17 cellular contexts compared by ENCODE assay signal in genomic region chr20:421685-422250, GRCh38. TPM values are rescaled to one million over a fixed set of nuclear protein-coding genes. Genes with fewer than 3 reads are reported as not detected.
DNase-seq lines count a peak whose midpoint lies in the region; ATAC-seq and TF ChIP-seq lines count a peak whose summit lies in the region.
"Had no signal": no experiment of that assay in that cellular context is flagged by ENCODE, and none has a peak within 500 bp of the region (broad histone marks: within the 10 kb centered on the region; RNA-seq: fewer than 3 reads in every experiment).

No MANE protein-coding gene starts in this region.

- no peak overlapping the region for H3K4me3 Mint-ChIP-seq in activated CD8-positive, alpha-beta T cell treated with anti-CD3 and anti-CD28 coated beads, Interleukin-2, amount 10 ng/mL, durations not matched to agents 7 days and 5 days
- H3K4me3 Mint-ChIP-seq in activated CD8-positive, alpha-beta T cell treated with anti-CD3 and anti-CD28 coated beads for 36 hours = no peak overlapping the region
- no peak overlapping the region for H3K4me3 Mint-ChIP-seq in CD4-positive, alpha-beta T cell
- no peak overlapping the region for H3K4me3 Mint-ChIP-seq in activated naive CD8-positive, alpha-beta T cell treated with anti-CD3 and anti-CD28 coated beads for 36 hours
- H3K4me3 Mint-ChIP-seq in neural progenitor cell = no peak overlapping the region
- no peak overlapping the region for H3K4me3 Mint-ChIP-seq in activated T-helper 2 cell treated with anti-CD3 and anti-CD28 coated beads, Interferon-gamma antibody, Interleukin-2, Interleukin-4, amounts not matched to agents 10 μg/mL and 5 μg/mL and 100 μg/mL, durations not matched to agents 14 hours and 24 hours and 36 hours (ENCODE audit: low read depth)

- no peak for ATAC-seq in activated CD8-positive, alpha-beta T cell treated with anti-CD3 and anti-CD28 coated beads, Interleukin-2, amount 10 ng/mL, durations not matched to agents 7 days and 5 days
- ATAC-seq in activated CD8-positive, alpha-beta T cell treated with anti-CD3 and anti-CD28 coated beads for 36 hours = no peak
- no peak for ATAC-seq in CD4-positive, alpha-beta T cell (ENCODE audit: poor library complexity)
- no peak for ATAC-seq in GM21528 (IDR thresholded peaks at IDR 0.05; ENCODE audit: low FRiP score, unreplicated experiment)
- ATAC-seq: gastroesophageal sphincter, Right ventricle myocardium inferior had no signal

- peaks cover 27% of the 10 kb centered on the region for H3K4me1 Mint-ChIP-seq in activated CD8-positive, alpha-beta T cell treated with anti-CD3 and anti-CD28 coated beads, Interleukin-2, amount 10 ng/mL, durations not matched to agents 7 days and 5 days (ENCODE audit: low read depth)
- peaks cover 12% of the 10 kb centered on the region for H3K4me1 Mint-ChIP-seq in activated CD8-positive, alpha-beta T cell treated with anti-CD3 and anti-CD28 coated beads for 36 hours (ENCODE audit: low read depth)
- H3K4me1 Mint-ChIP-seq in CD4-positive, alpha-beta T cell (ENCODE audit: low read depth) = peaks cover 10% of the 10 kb centered on the region
- peaks cover 9% of the 10 kb centered on the region for H3K4me1 Mint-ChIP-seq in activated naive CD8-positive, alpha-beta T cell treated with anti-CD3 and anti-CD28 coated beads for 36 hours
- H3K4me1 Mint-ChIP-seq in neural progenitor cell = no peaks in the 10 kb centered on the region
- peaks cover 22% of the 10 kb centered on the region for H3K4me1 Mint-ChIP-seq in activated T-helper 2 cell treated with anti-CD3 and anti-CD28 coated beads, Interferon-gamma antibody, Interleukin-2, Interleukin-4, amounts not matched to agents 10 μg/mL and 5 μg/mL and 100 μg/mL, durations not matched to agents 14 hours and 24 hours and 36 hours (ENCODE audit: low read depth)

- POLR2A ChIA-PET in activated CD8-positive, alpha-beta T cell treated with anti-CD3 and anti-CD28 coated beads, Interleukin-2, amount 10 ng/mL, durations not matched to agents 7 days and 5 days (lab: Charles Lee) = interaction anchor here (1.1 kb wide), 1 partner anchor 12 kb away, joined by 3 read pairs; no protein-coding TSS in a partner anchor
- POLR2A ChIA-PET in activated CD8-positive, alpha-beta T cell treated with anti-CD3 and anti-CD28 coated beads for 36 hours (lab: Charles Lee) = interaction anchor here (1.1 to 1.3 kb wide), 2 partner anchors 8 to 14 kb away, joined by 3 to 4 read pairs; no protein-coding TSS in a partner anchor
- POLR2A ChIA-PET in CD4-positive, alpha-beta T cell (lab: Charles Lee) = interaction anchor here (1.1 kb wide), 1 partner anchor 17 kb away, joined by 3 read pairs; no protein-coding TSS in a partner anchor

- no peak overlapping the region for H3K4me2 ChIP-seq in neural progenitor cell

- peaks cover 59% of the 10 kb centered on the region for H3K36me3 Mint-ChIP-seq in activated CD8-positive, alpha-beta T cell treated with anti-CD3 and anti-CD28 coated beads, Interleukin-2, amount 10 ng/mL, durations not matched to agents 7 days and 5 days (ENCODE audit: low read depth)
- peaks cover 52% of the 10 kb centered on the region for H3K36me3 Mint-ChIP-seq in activated CD8-positive, alpha-beta T cell treated with anti-CD3 and anti-CD28 coated beads for 36 hours (ENCODE audit: low read depth)
- H3K36me3 Mint-ChIP-seq in CD4-positive, alpha-beta T cell (ENCODE audit: low read depth) = peaks cover 74% of the 10 kb centered on the region
- H3K36me3 Mint-ChIP-seq in activated naive CD8-positive, alpha-beta T cell treated with anti-CD3 and anti-CD28 coated beads for 36 hours = peaks cover 47% of the 10 kb centered on the region
- peaks cover 24% of the 10 kb centered on the region for H3K36me3 Mint-ChIP-seq in neural progenitor cell
- peaks cover 71% of the 10 kb centered on the region for H3K36me3 Mint-ChIP-seq in activated T-helper 2 cell treated with anti-CD3 and anti-CD28 coated beads, Interferon-gamma antibody, Interleukin-2, Interleukin-4, amounts not matched to agents 10 μg/mL and 5 μg/mL and 100 μg/mL, durations not matched to agents 14 hours and 24 hours and 36 hours (ENCODE audit: low read depth)

- no peaks in the 10 kb centered on the region for H3K79me2 ChIP-seq in neural progenitor cell (ENCODE audit: low read depth)

- no peaks in the 10 kb centered on the region for H3K27me3 ChIP-seq in CD4-positive, alpha-beta T cell (ENCODE audit: control insufficient read depth, insufficient read depth, low read length)
- no peaks in the 10 kb centered on the region for H3K27me3 ChIP-seq in neural progenitor cell
- H3K27me3 ChIP-seq: cardiac muscle cell, gastroesophageal sphincter had no signal

- H4K20me1 ChIP-seq in neural progenitor cell (ENCODE audit: low read depth) = no peaks in the 10 kb centered on the region

- H3K9me3 ChIP-seq in CD4-positive, alpha-beta T cell (ENCODE audit: control insufficient read depth, low read length) = no peaks in the 10 kb centered on the region
- no peaks in the 10 kb centered on the region for H3K9me3 ChIP-seq in neural progenitor cell (ENCODE audit: low read depth)
- H3K9me3 ChIP-seq: gastroesophageal sphincter had no signal

- H3K36me3 ChIP-seq in neural progenitor cell = no peaks in the 10 kb centered on the region

- H3K27ac ChIP-seq in CD4-positive, alpha-beta T cell (ENCODE audit: low read depth, low read length) = no peak overlapping the region
- H3K27ac ChIP-seq in neural progenitor cell = no peak overlapping the region
- H3K27ac ChIP-seq: cardiac muscle cell, gastroesophageal sphincter had no signal

- peak overlapping the region; percentile 3 for H3K27ac Mint-ChIP-seq in activated CD8-positive, alpha-beta T cell treated with anti-CD3 and anti-CD28 coated beads, Interleukin-2, amount 10 ng/mL, durations not matched to agents 7 days and 5 days
- no peak overlapping the region for H3K27ac Mint-ChIP-seq in activated CD8-positive, alpha-beta T cell treated with anti-CD3 and anti-CD28 coated beads for 36 hours
- H3K27ac Mint-ChIP-seq in CD4-positive, alpha-beta T cell = peak overlapping the region; percentile 45
- H3K27ac Mint-ChIP-seq in activated naive CD8-positive, alpha-beta T cell treated with anti-CD3 and anti-CD28 coated beads for 36 hours = peak overlapping the region; percentile 54
- H3K27ac Mint-ChIP-seq in neural progenitor cell = peak overlapping the region; percentile 1
- no peak overlapping the region for H3K27ac Mint-ChIP-seq in activated T-helper 2 cell treated with anti-CD3 and anti-CD28 coated beads, Interferon-gamma antibody, Interleukin-2, Interleukin-4, amounts not matched to agents 10 μg/mL and 5 μg/mL and 100 μg/mL, durations not matched to agents 14 hours and 24 hours and 36 hours

- no peak overlapping the region for H2AFZ ChIP-seq in neural progenitor cell (replicated peaks)

- no peaks in the 10 kb centered on the region for H3K4me1 ChIP-seq in neural progenitor cell
- H3K4me1 ChIP-seq: gastroesophageal sphincter had no signal

- H3K9me3 Mint-ChIP-seq in activated CD8-positive, alpha-beta T cell treated with anti-CD3 and anti-CD28 coated beads, Interleukin-2, amount 10 ng/mL, durations not matched to agents 7 days and 5 days (ENCODE audit: insufficient read depth) = no peaks in the 10 kb centered on the region
- no peaks in the 10 kb centered on the region for H3K9me3 Mint-ChIP-seq in activated CD8-positive, alpha-beta T cell treated with anti-CD3 and anti-CD28 coated beads for 36 hours
- no peaks in the 10 kb centered on the region for H3K9me3 Mint-ChIP-seq in CD4-positive, alpha-beta T cell
- H3K9me3 Mint-ChIP-seq in activated naive CD8-positive, alpha-beta T cell treated with anti-CD3 and anti-CD28 coated beads for 36 hours = no peaks in the 10 kb centered on the region
- no peaks in the 10 kb centered on the region for H3K9me3 Mint-ChIP-seq in neural progenitor cell
- H3K9me3 Mint-ChIP-seq in activated T-helper 2 cell treated with anti-CD3 and anti-CD28 coated beads, Interferon-gamma antibody, Interleukin-2, Interleukin-4, amounts not matched to agents 10 μg/mL and 5 μg/mL and 100 μg/mL, durations not matched to agents 14 hours and 24 hours and 36 hours = no peaks in the 10 kb centered on the region

- no peak overlapping the region for H3K9ac ChIP-seq in neural progenitor cell

- H3F3A ChIP-seq in neural progenitor cell (ENCODE audit: low read depth) = no peaks in the 10 kb centered on the region

- no peak for TF ChIP-seq CTCF in activated CD8-positive, alpha-beta T cell treated with anti-CD3 and anti-CD28 coated beads for 36 hours (IDR thresholded peaks at IDR 0.05)
- TF ChIP-seq CTCF in CD4-positive, alpha-beta T cell (IDR thresholded peaks at IDR 0.05) = no peak
- no peak for TF ChIP-seq CTCF in neural progenitor cell (IDR thresholded peaks at IDR 0.05)

- no peak for DNase-seq in activated CD8-positive, alpha-beta T cell treated with anti-CD3 and anti-CD28 coated beads, Interleukin-2, amount 10 ng/mL, durations not matched to agents 7 days and 5 days
- DNase-seq in activated CD8-positive, alpha-beta T cell treated with anti-CD3 and anti-CD28 coated beads for 36 hours = no peak
- DNase-seq in CD4-positive, alpha-beta T cell = no peak
- DNase-seq in activated naive CD8-positive, alpha-beta T cell treated with anti-CD3 and anti-CD28 coated beads for 36 hours = no peak
- DNase-seq in neural progenitor cell (ENCODE audit: low spot score) (no peak), MV-4-11 (lab: John Stamatoyannopoulos, UW) (no peak)
- no peak for DNase-seq in activated T-helper 2 cell treated with anti-CD3 and anti-CD28 coated beads, Interferon-gamma antibody, Interleukin-2, Interleukin-4, amounts not matched to agents 10 μg/mL and 5 μg/mL and 100 μg/mL, durations not matched to agents 14 hours and 24 hours and 36 hours (ENCODE audit: low spot score)
- DNase-seq: activated T-cell treated with anti-CD3 and anti-CD28 coated beads, Interleukin-2, amount 50 U/mL, for 1 hour; C1 segment of cervical spinal cord; DMS79; NCI-H1694; substantia nigra had no signal

- H3K4me3 ChIP-seq in neural progenitor cell = no peak overlapping the region
- H3K4me3 ChIP-seq: cardiac muscle cell, gastroesophageal sphincter, lung had no signal

- H3K27me3 Mint-ChIP-seq in activated CD8-positive, alpha-beta T cell treated with anti-CD3 and anti-CD28 coated beads, Interleukin-2, amount 10 ng/mL, durations not matched to agents 7 days and 5 days (ENCODE audit: low read depth) = no peaks in the 10 kb centered on the region
- no peaks in the 10 kb centered on the region for H3K27me3 Mint-ChIP-seq in activated CD8-positive, alpha-beta T cell treated with anti-CD3 and anti-CD28 coated beads for 36 hours
- no peaks in the 10 kb centered on the region for H3K27me3 Mint-ChIP-seq in CD4-positive, alpha-beta T cell
- no peaks in the 10 kb centered on the region for H3K27me3 Mint-ChIP-seq in activated naive CD8-positive, alpha-beta T cell treated with anti-CD3 and anti-CD28 coated beads for 36 hours
- H3K27me3 Mint-ChIP-seq in neural progenitor cell (ENCODE audit: insufficient read depth, low read depth) = peaks cover 2% of the 10 kb centered on the region
- no peaks in the 10 kb centered on the region for H3K27me3 Mint-ChIP-seq in activated T-helper 2 cell treated with anti-CD3 and anti-CD28 coated beads, Interferon-gamma antibody, Interleukin-2, Interleukin-4, amounts not matched to agents 10 μg/mL and 5 μg/mL and 100 μg/mL, durations not matched to agents 14 hours and 24 hours and 36 hours (ENCODE audit: low read depth)

- intact Hi-C loops in activated CD8-positive, alpha-beta T cell treated with anti-CD3 and anti-CD28 coated beads for 36 hours (cut with micrococcal nuclease) = no loop called here
- intact Hi-C loops in CD4-positive, alpha-beta T cell (cut with DNase I, micrococcal nuclease) = no loop called here
- intact Hi-C loops in activated T-helper 2 cell treated with anti-CD3 and anti-CD28 coated beads, Interferon-gamma antibody, Interleukin-2, Interleukin-4, amounts not matched to agents 10 μg/mL and 5 μg/mL and 100 μg/mL, durations not matched to agents 14 hours and 24 hours and 36 hours (cut with micrococcal nuclease) = no loop called here

- CTCF ChIA-PET in activated CD8-positive, alpha-beta T cell treated with anti-CD3 and anti-CD28 coated beads, Interleukin-2, amount 10 ng/mL, durations not matched to agents 7 days and 5 days (lab: Charles Lee) = no interaction called here
- CTCF ChIA-PET in activated CD8-positive, alpha-beta T cell treated with anti-CD3 and anti-CD28 coated beads for 36 hours (lab: Charles Lee) = interaction anchor here (1.7 kb wide), 1 partner anchor 16 kb away, joined by 4 read pairs; no protein-coding TSS in a partner anchor
- CTCF ChIA-PET in CD4-positive, alpha-beta T cell (lab: Charles Lee) = interaction anchor here (0.5 kb wide), 1 partner anchor 90 kb away, joined by 3 read pairs; no protein-coding TSS in a partner anchor

RNA-seq across cellular contexts. Expression of gene RBCK1, which starts 13.7 kb away (rescaled TPM):
- 100 to 1,000 TPM; 135 to 149 TPM for total RNA-seq in activated CD8-positive, alpha-beta T cell treated with anti-CD3 and anti-CD28 coated beads, Interleukin-2, amount 10 ng/mL, durations not matched to agents 7 days and 5 days
- total RNA-seq in activated CD8-positive, alpha-beta T cell treated with anti-CD3 and anti-CD28 coated beads for 36 hours = 100 to 1,000 TPM; 122 to 130 TPM
- total RNA-seq in CD4-positive, alpha-beta T cell = 10 to 100 TPM; 53.3 to 57.3 TPM
- total RNA-seq in activated naive CD8-positive, alpha-beta T cell treated with anti-CD3 and anti-CD28 coated beads for 36 hours = 100 to 1,000 TPM; 113 to 115 TPM
- total RNA-seq in neural progenitor cell (ENCODE audit: low replicate concordance) = 24.3 and 60.7 TPM in 2 replicates
- total RNA-seq in activated T-helper 2 cell treated with anti-CD3 and anti-CD28 coated beads, Interferon-gamma antibody, Interleukin-2, Interleukin-4, amounts not matched to agents 10 μg/mL and 5 μg/mL and 100 μg/mL, durations not matched to agents 14 hours and 24 hours and 36 hours = 112 and 118 TPM in 2 replicates

RNA-seq across cellular contexts. Expression of gene TBC1D20, which starts 40.6 kb away (rescaled TPM):
- 10 to 100 TPM; 30.1 to 30.7 TPM for total RNA-seq in activated CD8-positive, alpha-beta T cell treated with anti-CD3 and anti-CD28 coated beads, Interleukin-2, amount 10 ng/mL, durations not matched to agents 7 days and 5 days
- 10 to 100 TPM; 22.2 to 23.8 TPM for total RNA-seq in activated CD8-positive, alpha-beta T cell treated with anti-CD3 and anti-CD28 coated beads for 36 hours
- total RNA-seq in CD4-positive, alpha-beta T cell = 10 to 100 TPM; 15.7 to 16.1 TPM
- 10 to 100 TPM; 18.4 to 18.6 TPM for total RNA-seq in activated naive CD8-positive, alpha-beta T cell treated with anti-CD3 and anti-CD28 coated beads for 36 hours
- 23.2 and 24.4 TPM in 2 replicates for total RNA-seq in neural progenitor cell (ENCODE audit: low replicate concordance)
- 30.1 and 31.5 TPM in 2 replicates for total RNA-seq in activated T-helper 2 cell treated with anti-CD3 and anti-CD28 coated beads, Interferon-gamma antibody, Interleukin-2, Interleukin-4, amounts not matched to agents 10 μg/mL and 5 μg/mL and 100 μg/mL, durations not matched to agents 14 hours and 24 hours and 36 hours

RNA-seq across cellular contexts. Expression of gene TRIB3, which starts 41.2 kb away (rescaled TPM):
- 10 to 100 TPM; 32.6 to 32.8 TPM for total RNA-seq in activated CD8-positive, alpha-beta T cell treated with anti-CD3 and anti-CD28 coated beads, Interleukin-2, amount 10 ng/mL, durations not matched to agents 7 days and 5 days
- 10 to 100 TPM; 59.5 to 62.5 TPM for total RNA-seq in activated CD8-positive, alpha-beta T cell treated with anti-CD3 and anti-CD28 coated beads for 36 hours
- 1 to 10 TPM; 1.3 to 1.5 TPM for total RNA-seq in CD4-positive, alpha-beta T cell
- 10 to 100 TPM; 57.8 to 58.0 TPM for total RNA-seq in activated naive CD8-positive, alpha-beta T cell treated with anti-CD3 and anti-CD28 coated beads for 36 hours
- 0.43 and 3.7 TPM in 2 replicates for total RNA-seq in neural progenitor cell (ENCODE audit: low replicate concordance)
- 31.6 and 32.2 TPM in 2 replicates for total RNA-seq in activated T-helper 2 cell treated with anti-CD3 and anti-CD28 coated beads, Interferon-gamma antibody, Interleukin-2, Interleukin-4, amounts not matched to agents 10 μg/mL and 5 μg/mL and 100 μg/mL, durations not matched to agents 14 hours and 24 hours and 36 hours

Comparison
In these comparisons a context has a peak if more than half of its experiments do, and no peak if none do; other contexts are left out.
1. H3K27ac Mint-ChIP-seq: peak in activated CD8-positive, alpha-beta T cell treated with anti-CD3 and anti-CD28 coated beads, Interleukin-2, amount 10 ng/mL, durations not matched to agents 7 days and 5 days (single experiment), CD4-positive, alpha-beta T cell (single experiment), activated naive CD8-positive, alpha-beta T cell treated with anti-CD3 and anti-CD28 coated beads for 36 hours (single experiment) and neural progenitor cell (single experiment); none in activated CD8-positive, alpha-beta T cell treated with anti-CD3 and anti-CD28 coated beads for 36 hours (single experiment) and activated T-helper 2 cell treated with anti-CD3 and anti-CD28 coated beads, Interferon-gamma antibody, Interleukin-2, Interleukin-4, amounts not matched to agents 10 μg/mL and 5 μg/mL and 100 μg/mL, durations not matched to agents 14 hours and 24 hours and 36 hours (single experiment).